16 cellular contexts compared by ENCODE assay signal in genomic region chr13:45482571-45483173, GRCh38. TPM values are rescaled to one million over a fixed set of nuclear protein-coding genes. Genes with fewer than 3 reads are reported as not detected.
DNase-seq lines count a peak whose midpoint lies in the region; ATAC-seq, FAIRE-seq and TF ChIP-seq lines count a peak whose summit lies in the region.
"Had no signal": no experiment of that assay in that cellular context is flagged by ENCODE, and none has a peak within 500 bp of the region (broad histone marks: within the 10 kb centered on the region; RNA-seq: fewer than 3 reads in every experiment).

No MANE protein-coding gene starts in this region.

- H3K4ac ChIP-seq in IMR-90 (ENCODE audit: low read depth, low read length) = no peak overlapping the region

- in situ Hi-C loops in IMR-90 (cut with MboI; ENCODE audit: low sequenced_read_pairs) = no loop called here
- in situ Hi-C loops in GM13977 (cut with MboI; ENCODE audit: low pct_unique_long_range_greater_than_20kb, low sequenced_read_pairs, unreplicated experiment) = no loop called here

- no peak overlapping the region for H3K14ac ChIP-seq in IMR-90 (replicated peaks; ENCODE audit: low read depth, low read length)

- H2AFZ ChIP-seq in IMR-90 (replicated peaks; ENCODE audit: low read length, poor library complexity) = no peak overlapping the region

- no peak overlapping the region for H4K91ac ChIP-seq in IMR-90 (ENCODE audit: insufficient read depth, low read depth, low read length)

- H3K9ac ChIP-seq in IMR-90 (ENCODE audit: low read depth, low read length) (no peak overlapping the region), kidney (ENCODE audit: low read length in 2 of 2) (no peak overlapping the region)

- TF ChIP-seq POLR2A in IMR-90 (IDR thresholded peaks at IDR 0.05; ENCODE audit: low read depth, low read length) = no peak

- CTCF ChIA-PET in CD8-positive, alpha-beta T cell (lab: Charles Lee) = interaction anchor here (2.2 to 2.8 kb wide), 2 partner anchors 9 to 112 kb away, joined by 7 to 17 read pairs; no protein-coding TSS in a partner anchor
- CTCF ChIA-PET in IMR-90 (lab: Yijun Ruan, JAX) = no interaction called here

- H2BK20ac ChIP-seq in IMR-90 (ENCODE audit: low read depth, low read length) = no peak overlapping the region

- DNase-seq in CD8-positive, alpha-beta T cell = no peak
- DNase-seq in IMR-90 (peak; percentile 22), cardiac fibroblast (ENCODE audit: low read depth in 2 of 2) (peak; percentile 16 to 46), HuH-7.5 (ENCODE audit: low spot score) (no peak), kidney (no peak), GM13977 (ENCODE audit: low spot score) (no peak)
- DNase-seq: activated CD4-positive, alpha-beta memory T cell treated with anti-CD3 and anti-CD28 coated beads for 36 hours; activated naive CD4-positive, alpha-beta T cell treated with anti-CD3 and anti-CD28 coated beads for 36 hours; CD4-positive, CD25-positive, alpha-beta regulatory T cell; GDM1; NCI-H1092 treated with DMSO at 0.1 percent for 48 hours; spleen had no signal

- peaks cover 7 to 23% of the 10 kb centered on the region in 2 experiments for H3K79me1 ChIP-seq in IMR-90 (ENCODE audit: low read depth in 1 of 2, low read length in 2 of 2)

- no peak for FAIRE-seq in kidney (lab: Jason Lieb, UNC)

- H4K5ac ChIP-seq in IMR-90 (ENCODE audit: low read depth, low read length) = no peak overlapping the region

- no peak overlapping the region for H2BK120ac ChIP-seq in IMR-90 (ENCODE audit: low read depth, low read length)

- no peak overlapping the region for H4K8ac ChIP-seq in IMR-90 (ENCODE audit: low read depth in 2 of 2, low read length in 2 of 2)

- no peaks in the 10 kb centered on the region for H3K9me1 ChIP-seq in IMR-90 (ENCODE audit: insufficient read depth, low read length)

- no CpG with 5 or more reads among the region's 3 CpGs for WGBS in IMR-90 (ENCODE audit: extremely low coverage in 2 of 2, insufficient read length in 1 of 2), 2 experiments
- WGBS in mesodermal cell (ENCODE audit: insufficient coverage in 2 of 2), 2 experiments = 71 to 83% methylated on average over 1 of the region's 3 CpGs

- no peak overlapping the region for H3K4me3 Mint-ChIP-seq in CD8-positive, alpha-beta T cell
- H3K4me3 Mint-ChIP-seq: activated CD4-positive, alpha-beta memory T cell treated with anti-CD3 and anti-CD28 coated beads for 36 hours; activated naive CD4-positive, alpha-beta T cell treated with anti-CD3 and anti-CD28 coated beads for 36 hours; CD4-positive, CD25-positive, alpha-beta regulatory T cell; dendritic cell treated with granulocyte-macrophage colony-stimulating factor and Interleukin-4, amounts not matched to agents 40 ng/mL and 50 ng/mL, for 4 days had no signal

- H3K4me1 Mint-ChIP-seq in CD8-positive, alpha-beta T cell (ENCODE audit: low read depth) = peaks cover 8% of the 10 kb centered on the region

- no peak overlapping the region for H2BK15ac ChIP-seq in IMR-90 (ENCODE audit: low read depth, low read length)

- dilution Hi-C loops in IMR-90 (cut with HindIII; ENCODE audit: low sequenced_read_pairs, unreplicated experiment) = no loop called here

- H4K20me1 ChIP-seq in IMR-90 (ENCODE audit: insufficient read depth, low read length) = no peaks in the 10 kb centered on the region; the same call in 1 of the 2 replicates

- H3K18ac ChIP-seq in IMR-90 (ENCODE audit: low read depth, low read length) = no peak overlapping the region

- H3K56ac ChIP-seq in IMR-90 (ENCODE audit: extremely low read depth, insufficient read depth, low read length) = no peak overlapping the region

- H3K4me2 ChIP-seq in IMR-90 (ENCODE audit: low read depth, low read length) = no peak overlapping the region

- intact Hi-C loops in CD8-positive, alpha-beta T cell (cut with DNase I, micrococcal nuclease) = no loop called here
- intact Hi-C loops in IMR-90 (cut with micrococcal nuclease) = no loop called here
- intact Hi-C loops in kidney (cut with DNase I) = no loop called here

- no peak overlapping the region for H2AK9ac ChIP-seq in IMR-90 (replicated peaks; ENCODE audit: low read depth, low read length, poor library complexity)

- no peak overlapping the region for H3K4me3 ChIP-seq in CD8-positive, alpha-beta T cell (ENCODE audit: low read depth, low read length)
- no peak overlapping the region for H3K4me3 ChIP-seq in IMR-90 (ENCODE audit: insufficient read depth, low read depth, low read length)
- H3K4me3 ChIP-seq in cardiac fibroblast (replicated peaks in 1 of 2; ENCODE audit: low read depth in 2 of 2, low read length in 2 of 2) = no peak overlapping the region
- no peak overlapping the region for H3K4me3 ChIP-seq in mesodermal cell (ENCODE audit: extremely low read depth, insufficient read depth, low read length, poor library complexity, severe bottlenecking)
- H3K4me3 ChIP-seq in kidney (ENCODE audit: low read length in 2 of 2) = no peak overlapping the region
- H3K4me3 ChIP-seq: spleen, thoracic aorta had no signal

- H2BK5ac ChIP-seq in IMR-90 (ENCODE audit: low read depth, low read length, poor library complexity, severe bottlenecking) = peak overlapping the region; percentile 45

- peak overlapping the region; percentile 53 for H3K27ac Mint-ChIP-seq in CD8-positive, alpha-beta T cell
- H3K27ac Mint-ChIP-seq: activated CD4-positive, alpha-beta memory T cell treated with anti-CD3 and anti-CD28 coated beads for 36 hours; activated naive CD4-positive, alpha-beta T cell treated with anti-CD3 and anti-CD28 coated beads for 36 hours; CD4-positive, CD25-positive, alpha-beta regulatory T cell; dendritic cell treated with granulocyte-macrophage colony-stimulating factor and Interleukin-4, amounts not matched to agents 40 ng/mL and 50 ng/mL, for 4 days had no signal

- H3K27ac ChIP-seq in CD8-positive, alpha-beta T cell (ENCODE audit: low read depth, low read length) = no peak overlapping the region
- H3K27ac ChIP-seq in IMR-90 (ENCODE audit: insufficient read depth, low read length) = no peak overlapping the region
- H3K27ac ChIP-seq in mesodermal cell (ENCODE audit: low read depth, low read length, severe bottlenecking) = peak overlapping the region; percentile 25
- no peak overlapping the region for H3K27ac ChIP-seq in kidney (ENCODE audit: low read depth in 2 of 2, low read length in 2 of 2)
- H3K27ac ChIP-seq: thoracic aorta had no signal

- no peak overlapping the region for H2AK5ac ChIP-seq in IMR-90 (ENCODE audit: low read depth, low read length)

- no peak for TF ChIP-seq CTCF in CD8-positive, alpha-beta T cell (IDR thresholded peaks at IDR 0.05)
- no peak for TF ChIP-seq CTCF in IMR-90 (conservative IDR thresholded peaks at IDR 0.05; ENCODE audit: low read depth, low read length)
- no peak for TF ChIP-seq CTCF in cardiac fibroblast (IDR thresholded peaks at IDR 0.05; ENCODE audit: low read depth, low read length)
- no peak for TF ChIP-seq CTCF in kidney (IDR thresholded peaks at IDR 0.05; ENCODE audit: borderline replicate concordance, extremely low read depth, insufficient read depth)
- TF ChIP-seq CTCF in GM13977 (IDR thresholded peaks at IDR 0.05; ENCODE audit: extremely low read depth, insufficient read depth, missing control alignments) = no peak

- TF ChIP-seq RAD21 in IMR-90 (IDR thresholded peaks at IDR 0.05; ENCODE audit: low read length) = no peak

- no TSS peak for BruUV-seq in IMR-90 (replicated peaks; lab: Mats Ljungman, UMichigan)

- H3K36me3 ChIP-seq in CD8-positive, alpha-beta T cell (ENCODE audit: insufficient read depth, low read length) = peaks cover 27% of the 10 kb centered on the region
- H3K36me3 ChIP-seq in IMR-90 (ENCODE audit: control insufficient read depth, insufficient read depth, low read length) = peaks cover 15% of the 10 kb centered on the region
- peaks cover 38% of the 10 kb centered on the region for H3K36me3 ChIP-seq in mesodermal cell (ENCODE audit: control insufficient read depth, insufficient read depth, low read length)
- H3K36me3 ChIP-seq in kidney (ENCODE audit: control insufficient read depth in 1 of 2, insufficient read depth in 2 of 2, low read length in 2 of 2) = peaks cover 3 to 26% of the 10 kb centered on the region in 2 donors

- no peaks in the 10 kb centered on the region for H3K27me3 ChIP-seq in CD8-positive, alpha-beta T cell (ENCODE audit: insufficient read depth, low read length)
- H3K27me3 ChIP-seq in IMR-90 (ENCODE audit: control insufficient read depth, insufficient read depth, low read length) = no peaks in the 10 kb centered on the region
- H3K27me3 ChIP-seq: spleen had no signal

- no peaks in the 10 kb centered on the region for H3K9me3 Mint-ChIP-seq in CD8-positive, alpha-beta T cell
- H3K9me3 Mint-ChIP-seq: activated CD4-positive, alpha-beta memory T cell treated with anti-CD3 and anti-CD28 coated beads for 36 hours; activated naive CD4-positive, alpha-beta T cell treated with anti-CD3 and anti-CD28 coated beads for 36 hours; CD4-positive, CD25-positive, alpha-beta regulatory T cell; dendritic cell treated with granulocyte-macrophage colony-stimulating factor and Interleukin-4, amounts not matched to agents 40 ng/mL and 50 ng/mL, for 4 days had no signal

- no peaks in the 10 kb centered on the region for H3K27me3 Mint-ChIP-seq in CD8-positive, alpha-beta T cell (ENCODE audit: low read depth)
- H3K27me3 Mint-ChIP-seq: activated CD4-positive, alpha-beta memory T cell treated with anti-CD3 and anti-CD28 coated beads for 36 hours; CD4-positive, CD25-positive, alpha-beta regulatory T cell; dendritic cell treated with granulocyte-macrophage colony-stimulating factor and Interleukin-4, amounts not matched to agents 40 ng/mL and 50 ng/mL, for 4 days had no signal

- no peaks in the 10 kb centered on the region for H3K4me1 ChIP-seq in CD8-positive, alpha-beta T cell (ENCODE audit: insufficient read depth, low read length)
- H3K4me1 ChIP-seq in IMR-90 (ENCODE audit: control insufficient read depth, insufficient read depth, low read length) = no peaks in the 10 kb centered on the region
- peaks cover 9% of the 10 kb centered on the region for H3K4me1 ChIP-seq in mesodermal cell (ENCODE audit: control insufficient read depth, insufficient read depth, low read length, poor library complexity, severe bottlenecking)
- H3K4me1 ChIP-seq in kidney (ENCODE audit: control insufficient read depth in 1 of 2, insufficient read depth in 1 of 2, low read depth in 1 of 2, low read length in 2 of 2) = no peaks in the 10 kb centered on the region

- no peaks in the 10 kb centered on the region for H3K9me3 ChIP-seq in CD8-positive, alpha-beta T cell (ENCODE audit: low read length)
- H3K9me3 ChIP-seq in IMR-90 (ENCODE audit: control insufficient read depth, insufficient read depth, low read length) (no peaks in the 10 kb centered on the region), mesodermal cell (ENCODE audit: control insufficient read depth, low read length) (peaks cover 7% of the 10 kb centered on the region), kidney (ENCODE audit: control insufficient read depth in 1 of 2, low read length in 2 of 2) (no peaks in the 10 kb centered on the region)
- H3K9me3 ChIP-seq: spleen, thoracic aorta had no signal

- H3K36me3 Mint-ChIP-seq in CD8-positive, alpha-beta T cell = peaks cover 64% of the 10 kb centered on the region

- ATAC-seq in CD8-positive, alpha-beta T cell = no peak
- ATAC-seq in IMR-90 (ENCODE audit: low read depth) = peak; percentile 44; the same call in 1 of the 2 replicates
- no peak for ATAC-seq in GM21737 (IDR thresholded peaks at IDR 0.05; ENCODE audit: unreplicated experiment)

- POLR2A ChIA-PET in CD8-positive, alpha-beta T cell (lab: Charles Lee) = interaction anchor here (0.6 to 2.1 kb wide), 2 partner anchors 18 to 1226 kb away, joined by 4 to 5 read pairs; partner anchors contain the start of gene COG3
- POLR2A ChIA-PET in IMR-90 (lab: Charles Lee; ENCODE audit: unreplicated experiment) = no interaction called here

- no peak overlapping the region for H3K23ac ChIP-seq in IMR-90 (ENCODE audit: low read depth, low read length)

RNA-seq across cellular contexts. Expression of gene COG3, which starts 17.9 kb away (rescaled TPM):
- 10 to 100 TPM; 45.9 to 47.6 TPM for total RNA-seq in CD8-positive, alpha-beta T cell
- total RNA-seq in IMR-90 (2012; rRNA removed) = 31.9 and 34.2 TPM in 2 replicates
- 20.4 and 21.7 TPM in 2 replicates for polyA plus RNA-seq in IMR-90 (2012; rRNA removed)
- polyA plus RNA-seq in IMR-90 (2012; cell fraction: cytosol; rRNA removed) = 9.5 and 14.5 TPM in 2 replicates
- polyA plus RNA-seq in IMR-90 (2012; cell fraction: nucleus; rRNA removed; ENCODE audit: low replicate concordance) = 24.8 and 54.3 TPM in 2 replicates
- 23.1 TPM for polyA plus RNA-seq in mesodermal cell (2013, experiment 1 of 2)
- polyA plus RNA-seq in mesodermal cell (2013, experiment 2 of 2) = 23.8 TPM
- 26.0 TPM for total RNA-seq in kidney
- 18.0 TPM for polyA plus RNA-seq in kidney (ENCODE audit: insufficient read depth, low read depth, low replicate concordance)

Comparison
In these comparisons a context has a peak if more than half of its experiments do, and no peak if none do; other contexts are left out.
1. DNase-seq: peak in IMR-90 (single experiment) and cardiac fibroblast (2 of 2); none in CD8-positive, alpha-beta T cell (0 of 7), HuH-7.5 (single experiment), kidney (single experiment) and GM13977 (single experiment).